In the genomic region with DNA sequence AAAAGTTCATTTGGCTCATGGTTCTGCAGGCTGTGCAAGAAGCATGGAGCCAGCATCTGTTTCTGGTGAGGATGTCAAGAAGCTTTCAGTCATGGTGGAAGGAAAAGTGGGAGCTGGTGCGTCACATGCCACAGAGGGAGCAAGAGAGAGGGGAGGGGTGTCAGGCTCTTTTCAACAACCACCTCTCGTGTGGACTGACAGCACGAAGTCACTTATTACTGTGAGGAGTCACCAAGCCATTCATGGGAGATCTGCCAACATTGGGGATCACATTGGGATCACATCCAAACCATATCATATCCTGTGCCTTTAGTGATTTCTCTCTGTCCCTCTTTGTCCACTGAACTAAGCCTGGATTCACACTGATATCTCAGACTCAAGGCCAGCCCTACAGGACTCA, we compare ENCODE assay signal across 14 cellular contexts.
DNase-seq lines count a peak whose midpoint lies in the region; ATAC-seq lines count a peak whose summit lies in the region.
"Had no signal": no experiment of that assay in that cellular context is flagged by ENCODE, and none has a peak within 500 bp of the region (broad histone marks: within the 10 kb centered on the region; RNA-seq: fewer than 3 reads in every experiment).

No MANE protein-coding gene starts in this region.

- no peak overlapping the region for H3K4me3 ChIP-seq in CD4-positive, CD25-positive, alpha-beta regulatory T cell (ENCODE audit: low read depth, low read length)
- H3K4me3 ChIP-seq: ovary had no signal

- no peaks in the 10 kb centered on the region for H3K27me3 Mint-ChIP-seq in T-helper 1 cell treated with Interleukin-12 subunit alpha and Interleukin-12 subunit beta and Interleukin-4 antibody, amounts not matched to agents 30 μg/mL and 1 μg/mL, for 36 hours (ENCODE audit: low read depth)
- peaks cover 6% of the 10 kb centered on the region for H3K27me3 Mint-ChIP-seq in CD4-positive, CD25-positive, alpha-beta regulatory T cell
- no peaks in the 10 kb centered on the region for H3K27me3 Mint-ChIP-seq in T-helper 17 cell
- H3K27me3 Mint-ChIP-seq in memory B cell = no peaks in the 10 kb centered on the region

- H3K4me1 Mint-ChIP-seq in T-helper 1 cell treated with Interleukin-12 subunit alpha and Interleukin-12 subunit beta and Interleukin-4 antibody, amounts not matched to agents 30 μg/mL and 1 μg/mL, for 36 hours (ENCODE audit: low read depth) = peaks cover 30% of the 10 kb centered on the region
- peaks cover 17 to 32% (median 20%) of the 10 kb centered on the region in 4 donors for H3K4me1 Mint-ChIP-seq in CD4-positive, CD25-positive, alpha-beta regulatory T cell
- H3K4me1 Mint-ChIP-seq in T-helper 17 cell = peaks cover 16% of the 10 kb centered on the region
- H3K4me1 Mint-ChIP-seq in memory B cell = peaks cover 17% of the 10 kb centered on the region

- no peaks in the 10 kb centered on the region for H3K27me3 ChIP-seq in CD4-positive, CD25-positive, alpha-beta regulatory T cell (ENCODE audit: control insufficient read depth, insufficient read depth, low read length)
- H3K27me3 ChIP-seq: ovary had no signal

- no peak overlapping the region for H3K27ac ChIP-seq in CD4-positive, CD25-positive, alpha-beta regulatory T cell (ENCODE audit: insufficient read depth, low read length, poor library complexity, severe bottlenecking)
- H3K27ac ChIP-seq in caudate nucleus (ENCODE audit: low read depth, low read length) = no peak overlapping the region
- H3K27ac ChIP-seq: 22Rv1, ovary, VCaP had no signal

- no peak for DNase-seq in T-helper 1 cell
- no peak for DNase-seq in CD4-positive, CD25-positive, alpha-beta regulatory T cell
- no peak for DNase-seq in T-helper 17 cell
- DNase-seq in memory B cell (ENCODE audit: low spot score in 2 of 2) = no peak
- DNase-seq in globus pallidus (ENCODE audit: low spot score) = no peak
- DNase-seq in D341Med (ENCODE audit: low spot score) = no peak
- no peak for DNase-seq in caudate nucleus (lab: John Stamatoyannopoulos, UW)
- DNase-seq: HCEC 1CT, hippocampal formation, NCI-H1105 treated with DMSO at 0.1 percent for 48 hours, ovary had no signal

- H3K36me3 ChIP-seq in CD4-positive, CD25-positive, alpha-beta regulatory T cell (ENCODE audit: control insufficient read depth, insufficient read depth, low read length) = no peaks in the 10 kb centered on the region
- H3K36me3 ChIP-seq: ovary had no signal

- H3K27ac Mint-ChIP-seq in T-helper 1 cell treated with Interleukin-12 subunit alpha and Interleukin-12 subunit beta and Interleukin-4 antibody, amounts not matched to agents 30 μg/mL and 1 μg/mL, for 36 hours = peak overlapping the region; percentile 81
- peak overlapping the region; percentile 13 to 53 (median 23) for H3K27ac Mint-ChIP-seq in CD4-positive, CD25-positive, alpha-beta regulatory T cell
- H3K27ac Mint-ChIP-seq in T-helper 17 cell = peak overlapping the region; percentile 89
- H3K27ac Mint-ChIP-seq in memory B cell = peak overlapping the region; percentile 79

- peaks cover 12% of the 10 kb centered on the region for H3K4me1 ChIP-seq in CD4-positive, CD25-positive, alpha-beta regulatory T cell (ENCODE audit: control insufficient read depth, insufficient read depth, low read length, poor library complexity, severe bottlenecking)

- H3K9me3 Mint-ChIP-seq in T-helper 1 cell treated with Interleukin-12 subunit alpha and Interleukin-12 subunit beta and Interleukin-4 antibody, amounts not matched to agents 30 μg/mL and 1 μg/mL, for 36 hours = peaks cover 11% of the 10 kb centered on the region
- peaks cover 0 to 6% (median 3%) of the 10 kb centered on the region in 7 donors for H3K9me3 Mint-ChIP-seq in CD4-positive, CD25-positive, alpha-beta regulatory T cell
- H3K9me3 Mint-ChIP-seq in memory B cell = peaks cover 4% of the 10 kb centered on the region

- ATAC-seq in CD4-positive, CD25-positive, alpha-beta regulatory T cell (ENCODE audit: low read depth in 2 of 2) = no peak
- ATAC-seq in T-helper 17 cell = no peak
- no peak for ATAC-seq in memory B cell (ENCODE audit: low read depth)

- peaks cover 9% of the 10 kb centered on the region for H3K36me3 Mint-ChIP-seq in T-helper 1 cell treated with Interleukin-12 subunit alpha and Interleukin-12 subunit beta and Interleukin-4 antibody, amounts not matched to agents 30 μg/mL and 1 μg/mL, for 36 hours (ENCODE audit: low read depth)
- no peaks in the 10 kb centered on the region for H3K36me3 Mint-ChIP-seq in CD4-positive, CD25-positive, alpha-beta regulatory T cell
- H3K36me3 Mint-ChIP-seq in T-helper 17 cell (ENCODE audit: low read depth) (no peaks in the 10 kb centered on the region), memory B cell (peaks cover 2% of the 10 kb centered on the region)

- no peaks in the 10 kb centered on the region for H3K9me3 ChIP-seq in CD4-positive, CD25-positive, alpha-beta regulatory T cell (ENCODE audit: control insufficient read depth in 2 of 2, low read length in 2 of 2)
- H3K9me3 ChIP-seq in T-helper 17 cell (ENCODE audit: control insufficient read depth, low read length, poor library complexity, severe bottlenecking) = no peaks in the 10 kb centered on the region
- H3K9me3 ChIP-seq: ovary had no signal

- peak overlapping the region; percentile 38 for H3K4me3 Mint-ChIP-seq in T-helper 1 cell treated with Interleukin-12 subunit alpha and Interleukin-12 subunit beta and Interleukin-4 antibody, amounts not matched to agents 30 μg/mL and 1 μg/mL, for 36 hours
- H3K4me3 Mint-ChIP-seq in CD4-positive, CD25-positive, alpha-beta regulatory T cell = peak overlapping the region in 2 of 4 donors; percentile 18 to 59
- no peak overlapping the region for H3K4me3 Mint-ChIP-seq in T-helper 17 cell
- peak overlapping the region; percentile 63 for H3K4me3 Mint-ChIP-seq in memory B cell

Comparison
In these comparisons a context has a peak if more than half of its experiments do, and no peak if none do; other contexts are left out.
1. H3K27ac Mint-ChIP-seq: peak in every context shown above with its lines; median percentile 89 in T-helper 17 cell; 81 in T-helper 1 cell treated with Interleukin-12 subunit alpha and Interleukin-12 subunit beta and Interleukin-4 antibody, amounts not matched to agents 30 μg/mL and 1 μg/mL, for 36 hours; 79 in memory B cell; 23 in CD4-positive, CD25-positive, alpha-beta regulatory T cell.